20 cellular contexts compared by ENCODE assay signal in genomic region chr12:80156306-80156705, GRCh38. TPM values are rescaled to one million over a fixed set of nuclear protein-coding genes. Genes with fewer than 3 reads are reported as not detected.
DNase-seq lines count a peak whose midpoint lies in the region; ATAC-seq, FAIRE-seq and TF ChIP-seq lines count a peak whose summit lies in the region.
"Had no signal": no experiment of that assay in that cellular context is flagged by ENCODE, and none has a peak within 500 bp of the region (broad histone marks: within the 10 kb centered on the region; RNA-seq: fewer than 3 reads in every experiment).

No MANE protein-coding gene starts in this region.

- peaks cover 7% of the 10 kb centered on the region for H3K36me3 Mint-ChIP-seq in MCF 10A (ENCODE audit: insufficient read depth, unreplicated experiment)

- BruUV-seq in mammary epithelial cell (replicated peaks; lab: Mats Ljungman, UMichigan) (no TSS peak), MCF 10A (replicated peaks; lab: Mats Ljungman, UMichigan) (no TSS peak)

- ATAC-seq in GM21423 (IDR thresholded peaks at IDR 0.05; ENCODE audit: unreplicated experiment) = no peak
- ATAC-seq: A549 had no signal

- peak overlapping the region; percentile 48 for H2AFZ ChIP-seq in mammary epithelial cell (ENCODE audit: low read depth, low read length)
- H2AFZ ChIP-seq in keratinocyte (ENCODE audit: control insufficient read depth, low read length) = peak overlapping the region; percentile 8

- CTCF ChIA-PET in mammary epithelial cell (lab: Charles Lee; ENCODE audit: low non-redundant PET) (no interaction called here), MCF 10A (lab: Yijun Ruan, JAX) (no interaction called here)

- 2% methylated on average over 5 of the region's 5 CpGs for WGBS in mammary epithelial cell (ENCODE audit: low coverage, missing lambda C conversion rate)

- no peaks in the 10 kb centered on the region for H3K79me2 ChIP-seq in mammary epithelial cell (ENCODE audit: insufficient read depth, low read length)
- no peaks in the 10 kb centered on the region for H3K79me2 ChIP-seq in keratinocyte (ENCODE audit: control insufficient read depth, insufficient read depth, low read length)

- no peak overlapping the region for H3K9ac ChIP-seq in mammary epithelial cell (ENCODE audit: insufficient read depth, low read length)
- H3K9ac ChIP-seq in keratinocyte (ENCODE audit: control insufficient read depth, extremely low read depth, insufficient read depth, low read length) = no peak overlapping the region

- H3K9me3 Mint-ChIP-seq in MCF 10A (ENCODE audit: unreplicated experiment) = no peaks in the 10 kb centered on the region
- H3K9me3 Mint-ChIP-seq: CD4-positive, alpha-beta T cell had no signal

- intact Hi-C loops in mammary epithelial cell (cut with micrococcal nuclease) (no loop called here), MCF 10A (cut with micrococcal nuclease) (no loop called here)

- H4K20me1 ChIP-seq in mammary epithelial cell (ENCODE audit: insufficient read depth, low read length) (no peaks in the 10 kb centered on the region), keratinocyte (ENCODE audit: control insufficient read depth, extremely low read depth, insufficient read depth, low read length) (no peaks in the 10 kb centered on the region)

- POLR2A ChIA-PET in MCF 10A (lab: Yijun Ruan, JAX) = no interaction called here

- H3K27ac Mint-ChIP-seq in MCF 10A (ENCODE audit: low read depth, unreplicated experiment) = no peak overlapping the region
- H3K27ac Mint-ChIP-seq: CD4-positive, alpha-beta T cell had no signal

- no peaks in the 10 kb centered on the region for H3K36me3 ChIP-seq in mammary epithelial cell (ENCODE audit: insufficient read depth, low read length)
- H3K36me3 ChIP-seq in brain microvascular endothelial cell (replicated peaks) = no peaks in the 10 kb centered on the region
- H3K36me3 ChIP-seq in keratinocyte (ENCODE audit: control insufficient read depth in 2 of 2, extremely low read depth in 1 of 2, insufficient read depth in 2 of 2, low read length in 2 of 2) = no peaks in the 10 kb centered on the region

- DNase-seq in mammary epithelial cell (peak; percentile 81), MCF 10A (ENCODE audit: unreplicated experiment) (no peak), brain microvascular endothelial cell (peak; percentile 17), keratinocyte (ENCODE audit: low read depth, low spot score) (no peak), NAMALWA (ENCODE audit: low spot score) (no peak)
- no peak for DNase-seq in effector CD4-positive, alpha-beta T cell
- DNase-seq: AML-193; Caco-2; CD4-positive, alpha-beta T cell; GDM1; HCEC 1CT; KBM-7 had no signal

- peak; percentile 52 for FAIRE-seq in keratinocyte (lab: Jason Lieb, UNC)
- FAIRE-seq: A549, D721Med, GM12892, GM18507, H1 had no signal

- H3K9me3 ChIP-seq in mammary epithelial cell (replicated peaks; ENCODE audit: insufficient read depth, low read length) (no peaks in the 10 kb centered on the region), keratinocyte (ENCODE audit: control insufficient read depth, low read depth, low read length) (no peaks in the 10 kb centered on the region)
- H3K9me3 ChIP-seq: A549, Caco-2 had no signal

- H3K4me3 ChIP-seq in mammary epithelial cell (replicated peaks in 1 of 3; ENCODE audit: insufficient read depth in 1 of 3, low read depth in 2 of 3, low read length in 3 of 3) = no peak overlapping the region
- H3K4me3 ChIP-seq in brain microvascular endothelial cell (ENCODE audit: low read depth, low read length) = no peak overlapping the region
- H3K4me3 ChIP-seq in keratinocyte (ENCODE audit: control insufficient read depth in 2 of 3, extremely low read depth in 1 of 3, insufficient read depth in 2 of 3, low read depth in 1 of 3, low read length in 3 of 3) = no peak overlapping the region
- H3K4me3 ChIP-seq: A549 had no signal

- H3K27me3 ChIP-seq in mammary epithelial cell (ENCODE audit: insufficient read depth, low read length) = no peaks in the 10 kb centered on the region
- no peaks in the 10 kb centered on the region for H3K27me3 ChIP-seq in brain microvascular endothelial cell (replicated peaks)
- H3K27me3 ChIP-seq in keratinocyte (ENCODE audit: control insufficient read depth, extremely low read depth, insufficient read depth, low read length) = no peaks in the 10 kb centered on the region

- no peak overlapping the region for H3K4me3 Mint-ChIP-seq in MCF 10A (ENCODE audit: unreplicated experiment)
- H3K4me3 Mint-ChIP-seq: CD4-positive, alpha-beta T cell had no signal

- dilution Hi-C loops in mammary epithelial cell (cut with HindIII; ENCODE audit: low sequenced_read_pairs) = no loop called here
- dilution Hi-C loops in keratinocyte (cut with MboI; ENCODE audit: extremely low pct_ligation_motif_present, low sequenced_read_pairs) = no loop called here

- TF ChIP-seq CTCF in mammary epithelial cell (conservative IDR thresholded peaks at IDR 0.05 in 1 of 2, IDR thresholded peaks at IDR 0.05 in 1 of 2; ENCODE audit: extremely low read depth in 1 of 2, insufficient read depth in 1 of 2, low read depth in 1 of 2, low read length in 2 of 2) (no peak), MCF 10A (IDR thresholded peaks at IDR 0.05; ENCODE audit: unreplicated experiment) (no peak), brain microvascular endothelial cell (IDR thresholded peaks at IDR 0.05; ENCODE audit: low read depth, low read length, missing control alignments) (no peak), keratinocyte (optimal IDR thresholded peaks at IDR 0.05 in 1 of 3, IDR thresholded peaks at IDR 0.05 in 1 of 3, conservative IDR thresholded peaks at IDR 0.05 in 1 of 3; ENCODE audit: extremely low read depth in 1 of 3, insufficient read depth in 2 of 3, low read length in 3 of 3) (no peak)

- H3K27ac ChIP-seq in mammary epithelial cell (ENCODE audit: insufficient read depth, low read depth, low read length) (no peak overlapping the region), brain microvascular endothelial cell (no peak overlapping the region), keratinocyte (ENCODE audit: control insufficient read depth, insufficient read depth, low read length) (no peak overlapping the region)
- H3K27ac ChIP-seq: 22Rv1, A549, C4-2B had no signal

- H3K9me1 ChIP-seq in keratinocyte (ENCODE audit: control insufficient read depth, extremely low read depth, insufficient read depth, low read length) = no peaks in the 10 kb centered on the region

- no peaks in the 10 kb centered on the region for H3K27me3 Mint-ChIP-seq in MCF 10A (ENCODE audit: insufficient read depth, unreplicated experiment)

- peaks cover 5% of the 10 kb centered on the region for H3K4me1 Mint-ChIP-seq in MCF 10A (ENCODE audit: insufficient read depth, unreplicated experiment)

- H3K4me2 ChIP-seq in mammary epithelial cell (ENCODE audit: insufficient read depth, low read depth, low read length) (peak overlapping the region; percentile 13), keratinocyte (ENCODE audit: control insufficient read depth, extremely low read depth, insufficient read depth, low read depth, low read length) (no peak overlapping the region)
- H3K4me2 ChIP-seq: A549 had no signal

- H3K4me1 ChIP-seq in mammary epithelial cell (ENCODE audit: insufficient read depth, low read length) (peaks cover 11% of the 10 kb centered on the region), keratinocyte (ENCODE audit: control insufficient read depth, extremely low read depth, insufficient read depth, low read length) (peaks cover 6% of the 10 kb centered on the region)
- H3K4me1 ChIP-seq: A549, Caco-2 had no signal

- in situ Hi-C loops in mammary epithelial cell (cut with MboI; ENCODE audit: low sequenced_read_pairs in 2 of 2) = no loop called here
- in situ Hi-C loops in brain microvascular endothelial cell (cut with HindIII; ENCODE audit: low pct_ligation_motif_present, low sequenced_read_pairs) = no loop called here

RNA-seq across cellular contexts. Expression of gene OTOGL, which starts 57.0 kb away (rescaled TPM):
- total RNA-seq in mammary epithelial cell = under 1 TPM in 1 of 2 donors, not detected in 1; 0.17 TPM
- not detected for polyA plus RNA-seq in mammary epithelial cell
- polyA minus RNA-seq in mammary epithelial cell = not detected
- not detected in 2 replicates for total RNA-seq in MCF 10A (2022)
- polyA plus RNA-seq in keratinocyte = 0.01 to 0.08 TPM (median 0.01 TPM) in 3 replicates
- not detected for polyA plus RNA-seq in keratinocyte (2011; ENCODE audit: low read depth)
- polyA plus RNA-seq in keratinocyte (2011; cell fraction: cytosol; rRNA removed) = 0.02 TPM in 1 of 2 replicates, not detected in the other
- polyA plus RNA-seq in keratinocyte (2011; cell fraction: nucleus; rRNA removed) = 0.06 and 0.07 TPM in 2 replicates
- not detected in 2 replicates for polyA plus RNA-seq in keratinocyte (2012; ENCODE audit: low replicate concordance)
- 0.03 TPM in 1 of 3 replicates, not detected in the others for polyA minus RNA-seq in keratinocyte
- polyA minus RNA-seq in keratinocyte (2011; cell fraction: cytosol; rRNA and poly(A)+ RNA removed) = not detected
- not detected in 2 replicates for polyA minus RNA-seq in keratinocyte (2011; cell fraction: nucleus; rRNA and poly(A)+ RNA removed)
- total RNA-seq: CD4-positive, alpha-beta T cell had no signal

Comparison
In these comparisons a context has a peak if more than half of its experiments do, and no peak if none do; other contexts are left out.
1. DNase-seq: peak in mammary epithelial cell (single experiment) and brain microvascular endothelial cell (single experiment); none in MCF 10A (single experiment), keratinocyte (single experiment), effector CD4-positive, alpha-beta T cell (single experiment) and NAMALWA (single experiment).